Comparison of ENCODE assay signal across 18 cellular contexts in genomic region chr1:201369209-201369608, GRCh38. TPM values are rescaled to one million over a fixed set of nuclear protein-coding genes. Genes with fewer than 3 reads are reported as not detected.
DNase-seq lines count a peak whose midpoint lies in the region; ATAC-seq, FAIRE-seq and TF ChIP-seq lines count a peak whose summit lies in the region.
"Had no signal": no experiment of that assay in that cellular context is flagged by ENCODE, and none has a peak within 500 bp of the region (broad histone marks: within the 10 kb centered on the region; RNA-seq: fewer than 3 reads in every experiment).

No MANE protein-coding gene starts in this region.

- TF ChIP-seq POLR2A in H1 (IDR thresholded peaks at IDR 0.05; ENCODE audit: control extremely low read depth in 1 of 2, low read depth in 2 of 2, low read length in 2 of 2), result no peak

- no peak for TF ChIP-seq EP300 in H1 (IDR thresholded peaks at IDR 0.05; ENCODE audit: borderline replicate concordance in 1 of 2, low read depth in 2 of 2, low read length in 2 of 2)

- H3K4me3 Mint-ChIP-seq in H9 (no peak overlapping the region), WTC11 (no peak overlapping the region)
- H3K4me3 Mint-ChIP-seq: CD8-positive, alpha-beta T cell had no signal

- no peak overlapping the region for H2BK20ac ChIP-seq in H9 (ENCODE audit: low read depth, low read length, poor library complexity, severe bottlenecking)
- H2BK20ac ChIP-seq in H1 (ENCODE audit: low read length), result no peak overlapping the region

- ATAC-seq in upper lobe of right lung (peak; percentile 6), WTC11 (no peak)
- ATAC-seq: CD8-positive, alpha-beta T cell had no signal

- FAIRE-seq in H1 (lab: Jason Lieb, UNC), result no peak
- FAIRE-seq: D721Med, GM19239 had no signal

- no peaks in the 10 kb centered on the region for H3K4me1 ChIP-seq in H9 (ENCODE audit: insufficient read depth, low read length)
- H3K4me1 ChIP-seq in H1 (replicated peaks in 1 of 4; ENCODE audit: control insufficient read depth in 3 of 4, insufficient read depth in 4 of 4, low read length in 3 of 4), result peaks cover 0 to 4% (median 1%) of the 10 kb centered on the region in 4 experiments; a peak in 2 of 7 replicates
- H3K4me1 ChIP-seq in right atrium auricular region, result peaks cover 0 to 36% of the 10 kb centered on the region in 2 donors
- no peaks in the 10 kb centered on the region for H3K4me1 ChIP-seq in upper lobe of right lung
- no peaks in the 10 kb centered on the region for H3K4me1 ChIP-seq in colonic mucosa

- H3K4me3 ChIP-seq in H1 (ENCODE audit: extremely low read depth in 1 of 4, insufficient read depth in 2 of 4, low read depth in 3 of 4, low read length in 4 of 4) (no peak overlapping the region), right atrium auricular region (no peak overlapping the region), upper lobe of right lung (no peak overlapping the region), colonic mucosa (no peak overlapping the region)
- H3K4me3 ChIP-seq: PC-9 had no signal

- intact Hi-C loops in upper lobe of right lung (cut with DNase I) (no loop called here), colonic mucosa (cut with DNase I) (no loop called here)

- H3K4me1 Mint-ChIP-seq in H9 (peaks cover 28 to 29% of the 10 kb centered on the region in 2 experiments), WTC11 (peaks cover 14% of the 10 kb centered on the region)

- H3K27me3 Mint-ChIP-seq in H9 (ENCODE audit: low read depth) (peaks cover 19% of the 10 kb centered on the region), WTC11 (ENCODE audit: low read depth) (peaks cover 7% of the 10 kb centered on the region; the same call in 1 of the 2 replicates)

- H3K27ac ChIP-seq in H9 (ENCODE audit: insufficient read length, low read depth, low read length) (no peak overlapping the region), H1 (ENCODE audit: low read depth, low read length) (no peak overlapping the region), right atrium auricular region (peak overlapping the region; percentile 89 to 92), upper lobe of right lung (no peak overlapping the region), colonic mucosa (no peak overlapping the region)
- H3K27ac ChIP-seq: PC-9 had no signal

- H2AFZ ChIP-seq in H9 (ENCODE audit: low read length) (no peak overlapping the region), H1 (ENCODE audit: low read length) (no peak overlapping the region)
- H2AFZ ChIP-seq: PC-9 had no signal

- H4K8ac ChIP-seq in H9 (replicated peaks; ENCODE audit: insufficient read length, low read depth, low read length), result no peak overlapping the region
- H4K8ac ChIP-seq in H1 (ENCODE audit: extremely low read depth, insufficient read depth, low read length), result no peak overlapping the region; the same call in 1 of the 2 replicates

- H3K23me2 ChIP-seq in H9 (ENCODE audit: insufficient read length, low read depth, low read length, poor library complexity, severe bottlenecking), result no peaks in the 10 kb centered on the region
- no peaks in the 10 kb centered on the region for H3K23me2 ChIP-seq in H1 (ENCODE audit: low read depth, low read length)

- no CpG with 5 or more reads among the region's 6 CpGs for WGBS in H9 (ENCODE audit: extremely low coverage, insufficient read length, low lambda C conversion rate)
- WGBS in H1 (ENCODE audit: extremely low coverage in 1 of 2, insufficient coverage in 1 of 2, insufficient read length in 1 of 2, insufficient replicate concordance in 2 of 2, low coverage in 1 of 2, low lambda C conversion rate in 2 of 2, missing lambda C conversion rate in 1 of 2), 2 experiments, result 88% methylated on average over 5 of the region's 6 CpGs; no CpG with 5 or more reads in 1 of the 2 experiments

- H3K36me3 ChIP-seq in H1 (ENCODE audit: control insufficient read depth in 2 of 4, insufficient read depth in 4 of 4, low read length in 3 of 4), result no peaks in the 10 kb centered on the region
- peaks cover 100% of the 10 kb centered on the region for H3K36me3 ChIP-seq in right atrium auricular region
- no peaks in the 10 kb centered on the region for H3K36me3 ChIP-seq in upper lobe of right lung
- no peaks in the 10 kb centered on the region for H3K36me3 ChIP-seq in colonic mucosa

- H3K79me2 ChIP-seq in H9 (ENCODE audit: insufficient read depth, low read length) (no peaks in the 10 kb centered on the region), H1 (ENCODE audit: control insufficient read depth in 1 of 2, insufficient read depth in 2 of 2, low read length in 2 of 2) (no peaks in the 10 kb centered on the region)

- H2AK5ac ChIP-seq in H9 (ENCODE audit: insufficient read length, low read length), result no peak overlapping the region
- H2AK5ac ChIP-seq in H1 (ENCODE audit: low read depth, low read length), result no peak overlapping the region

- H3K4ac ChIP-seq in H9 (ENCODE audit: low read depth, low read length) (no peak overlapping the region), H1 (replicated peaks; ENCODE audit: insufficient read length, low read depth, low read length) (no peak overlapping the region)

- TF ChIP-seq CTCF in H9 (conservative IDR thresholded peaks at IDR 0.05) (no peak), H1 (IDR thresholded peaks at IDR 0.05; ENCODE audit: control extremely low read depth in 1 of 3, insufficient read depth in 1 of 3, low read depth in 1 of 3, low read length in 3 of 3) (no peak), right atrium auricular region (IDR thresholded peaks at IDR 0.05) (no peak), upper lobe of right lung (IDR thresholded peaks at IDR 0.05) (no peak), WTC11 (IDR thresholded peaks at IDR 0.05) (no peak), colonic mucosa (IDR thresholded peaks at IDR 0.05) (no peak)

- H3K9me3 Mint-ChIP-seq in H9 (no peaks in the 10 kb centered on the region), WTC11 (no peaks in the 10 kb centered on the region)
- H3K9me3 Mint-ChIP-seq: CD8-positive, alpha-beta T cell had no signal

- H3K27ac Mint-ChIP-seq in H9 (no peak overlapping the region), WTC11 (no peak overlapping the region)
- H3K27ac Mint-ChIP-seq: CD8-positive, alpha-beta T cell had no signal

- H3K4me2 ChIP-seq in H9 (ENCODE audit: insufficient read depth, insufficient read length, low read length) (no peak overlapping the region), H1 (ENCODE audit: insufficient read depth in 1 of 2, low read depth in 2 of 2, low read length in 2 of 2) (no peak overlapping the region)
- H3K4me2 ChIP-seq: PC-9 had no signal

- DNase-seq in H9 (no peak), H1 (ENCODE audit: low read depth in 1 of 2, low spot score in 2 of 2) (no peak), right atrium auricular region (ENCODE audit: low spot score) (no peak), upper lobe of right lung (no peak), WTC11 (ENCODE audit: low spot score) (no peak), colonic mucosa (no peak), activated gamma-delta T cell (lab: John Stamatoyannopoulos, UW) (no peak)
- DNase-seq: CD8-positive, alpha-beta T cell; DMS79; HCEC 1CT; KG1; NCI-H1417 treated with DMSO at 0.1 percent for 48 hours; NCI-H2029; NCI-H510A; NCI-H82; PC-9 had no signal

- H3K23ac ChIP-seq in H9 (ENCODE audit: insufficient read length, low read depth, low read length), result no peak overlapping the region
- H3K23ac ChIP-seq in H1 (ENCODE audit: insufficient read length), result no peak overlapping the region

- H3K79me1 ChIP-seq in H9 (ENCODE audit: insufficient read depth, low read depth, low read length, poor library complexity, severe bottlenecking) (no peaks in the 10 kb centered on the region), H1 (ENCODE audit: low read depth, low read length) (no peaks in the 10 kb centered on the region)

- H3K14ac ChIP-seq in H9 (ENCODE audit: insufficient read depth, low read length) (peak overlapping the region; percentile 41; the same call in 1 of the 2 replicates), H1 (ENCODE audit: insufficient read length) (no peak overlapping the region)

- H3K36me3 Mint-ChIP-seq in H9 (ENCODE audit: insufficient read depth in 1 of 3, low read depth in 3 of 3) (no peaks in the 10 kb centered on the region), WTC11 (no peaks in the 10 kb centered on the region)
- H3K36me3 Mint-ChIP-seq: CD8-positive, alpha-beta T cell had no signal

- CTCF ChIA-PET in H1 (lab: Charles Lee; ENCODE audit: partially characterized antibody), result interaction anchor here (0.7 to 1.3 kb wide), 4 partner anchors 15 to 115 kb away, joined by 3 to 4 read pairs (median 3); no protein-coding TSS in a partner anchor
- CTCF ChIA-PET in WTC11 (lab: Charles Lee), result interaction anchor here (0.6 to 1.2 kb wide), 3 partner anchors 11 to 115 kb away, joined by 3 to 4 read pairs (median 4); no protein-coding TSS in a partner anchor

- H4K5ac ChIP-seq in H9 (ENCODE audit: insufficient read length, low read depth, low read length) (no peak overlapping the region), H1 (ENCODE audit: insufficient read length, low read depth, low read length) (no peak overlapping the region)

- H4K20me1 ChIP-seq in H9 (ENCODE audit: control insufficient read depth, insufficient read depth, insufficient read length) (no peaks in the 10 kb centered on the region), H1 (replicated peaks in 1 of 2; ENCODE audit: control insufficient read depth in 1 of 2, insufficient read depth in 2 of 2, low read length in 2 of 2) (no peaks in the 10 kb centered on the region)

- H3T11ph ChIP-seq in H9 (ENCODE audit: low read length), result no peak overlapping the region

- no peak overlapping the region for H2BK12ac ChIP-seq in H9 (ENCODE audit: insufficient read length, low read depth, low read length)
- no peak overlapping the region for H2BK12ac ChIP-seq in H1 (ENCODE audit: low read depth, low read length)

- POLR2A ChIA-PET in H1 (lab: Charles Lee; ENCODE audit: partially characterized antibody) (no interaction called here), WTC11 (lab: Charles Lee) (no interaction called here)

- no peak for TF ChIP-seq RAD21 in H1 (IDR thresholded peaks at IDR 0.05 in 1 of 2, conservative IDR thresholded peaks at IDR 0.05 in 1 of 2; ENCODE audit: low read depth in 2 of 2, low read length in 2 of 2)

- H2BK5ac ChIP-seq in H9 (ENCODE audit: insufficient read length, low read length), result no peak overlapping the region
- no peak overlapping the region for H2BK5ac ChIP-seq in H1 (ENCODE audit: low read depth, low read length)

- H3K9ac ChIP-seq in H9 (ENCODE audit: extremely low read depth, insufficient read length, low read length) (no peak overlapping the region), H1 (replicated peaks in 1 of 4; ENCODE audit: extremely low read depth in 1 of 4, low read depth in 3 of 4, low read length in 3 of 4) (no peak overlapping the region), colonic mucosa (ENCODE audit: low read depth in 2 of 2, low read length in 2 of 2) (no peak overlapping the region)

- H2BK15ac ChIP-seq in H9 (ENCODE audit: low read depth, low read length) (no peak overlapping the region), H1 (ENCODE audit: low read length) (no peak overlapping the region)

- no peaks in the 10 kb centered on the region for H3K9me3 ChIP-seq in H9 (ENCODE audit: control insufficient read depth, low read depth, low read length)
- no peaks in the 10 kb centered on the region for H3K9me3 ChIP-seq in H1 (ENCODE audit: insufficient read depth in 2 of 2, low read depth in 1 of 2, low read length in 1 of 2)
- no peaks in the 10 kb centered on the region for H3K9me3 ChIP-seq in right atrium auricular region
- no peaks in the 10 kb centered on the region for H3K9me3 ChIP-seq in upper lobe of right lung
- H3K9me3 ChIP-seq in colonic mucosa, result no peaks in the 10 kb centered on the region

- H3K18ac ChIP-seq in H9 (ENCODE audit: insufficient read length, low read depth, low read length) (no peak overlapping the region), H1 (ENCODE audit: extremely low read depth, low read length) (peak overlapping the region; percentile 32; the same call in 1 of the 2 replicates)

- H3K27me3 ChIP-seq in H9 (ENCODE audit: insufficient read depth, low read length), result no peaks in the 10 kb centered on the region; the same call in 1 of the 2 replicates
- no peaks in the 10 kb centered on the region for H3K27me3 ChIP-seq in H1 (replicated peaks in 1 of 4; ENCODE audit: control insufficient read depth in 3 of 4, extremely low read depth in 1 of 4, insufficient read depth in 3 of 4, low read length in 3 of 4)
- no peaks in the 10 kb centered on the region for H3K27me3 ChIP-seq in right atrium auricular region
- peaks cover 7% of the 10 kb centered on the region for H3K27me3 ChIP-seq in upper lobe of right lung
- no peaks in the 10 kb centered on the region for H3K27me3 ChIP-seq in colonic mucosa

- no peak overlapping the region for H4K91ac ChIP-seq in H9 (ENCODE audit: insufficient read length, low read depth, low read length)
- H4K91ac ChIP-seq in H1 (replicated peaks; ENCODE audit: insufficient read length, low read length), result no peak overlapping the region

- H3K56ac ChIP-seq in H9 (ENCODE audit: insufficient read length, low read depth, low read length) (no peak overlapping the region), H1 (replicated peaks; ENCODE audit: insufficient read length, low read depth, low read length) (no peak overlapping the region)

- H2BK120ac ChIP-seq in H9 (ENCODE audit: low read depth, low read length, poor library complexity, severe bottlenecking), result no peak overlapping the region
- H2BK120ac ChIP-seq in H1 (replicated peaks; ENCODE audit: low read depth, low read length), result no peak overlapping the region

RNA-seq across cellular contexts. Expression of gene TNNT2, which starts 8.3 kb away (rescaled TPM):
- total RNA-seq in H9 (2021), result 5.9 and 8.6 TPM in 2 replicates
- total RNA-seq in H1 (2021; fragmentation: NEBNext Ultra II Directional; extraction: Animal tissue kit (Norgen Biotek cat#: 25700)), result 21.0 and 22.6 TPM in 2 replicates
- 3.1 and 5.3 TPM in 2 replicates for polyA plus RNA-seq in H1 (2011; rRNA removed)
- 13.9 TPM for polyA plus RNA-seq in H1 (2011; cell fraction: cytosol; rRNA removed)
- polyA plus RNA-seq in H1 (2011; cell fraction: nucleus; rRNA removed), result 21.3 TPM
- polyA plus RNA-seq in H1 (2012, experiment 1 of 2), result 14.8 to 17.7 TPM (median 16.7 TPM) in 4 replicates
- polyA plus RNA-seq in H1 (2012, experiment 2 of 2), result 4.4 TPM
- polyA plus RNA-seq in H1 (2013, experiment 1 of 2), result 15.5 TPM
- polyA plus RNA-seq in H1 (2013, experiment 2 of 2), result 14.1 TPM
- 5.8 and 8.4 TPM in 2 replicates for polyA minus RNA-seq in H1 (2011; rRNA and poly(A)+ RNA removed)
- 7.2 TPM for polyA minus RNA-seq in H1 (2011; cell fraction: cytosol; rRNA and poly(A)+ RNA removed)
- polyA minus RNA-seq in H1 (2011; cell fraction: nucleus; rRNA and poly(A)+ RNA removed), result 13.0 TPM
- over 10,000 TPM in 1 of 2 donors, 1,000 to 10,000 TPM in 1; 4,112 to 12,321 TPM for total RNA-seq in right atrium auricular region
- 6.4 TPM for total RNA-seq in upper lobe of right lung
- 6.1 to 10.1 TPM (median 7.9 TPM) in 3 replicates for total RNA-seq in WTC11 (2021)
- 1 to 10 TPM; 2.4 to 4.2 TPM for total RNA-seq in colonic mucosa
- total RNA-seq: CD8-positive, alpha-beta T cell had no signal

RNA-seq across cellular contexts. Expression of gene LAD1, which starts 29.9 kb away (rescaled TPM):
- total RNA-seq in H9 (2021) (29.0 and 30.1 TPM in 2 replicates), right atrium auricular region (1 to 10 TPM; 1.4 to 8.8 TPM), upper lobe of right lung (42.6 TPM), WTC11 (2021) (14.5 to 15.6 TPM (median 14.9 TPM) in 3 replicates), colonic mucosa (100 to 1,000 TPM; 160 to 280 TPM)
- 30.5 and 32.8 TPM in 2 replicates for total RNA-seq in H1 (2021; fragmentation: NEBNext Ultra II Directional; extraction: Animal tissue kit (Norgen Biotek cat#: 25700))
- 9.3 and 12.4 TPM in 2 replicates for polyA plus RNA-seq in H1 (2011; rRNA removed)
- polyA plus RNA-seq in H1 (2011; cell fraction: cytosol; rRNA removed), result 9.9 TPM
- polyA plus RNA-seq in H1 (2011; cell fraction: nucleus; rRNA removed), result 16.3 TPM
- 17.1 to 22.3 TPM (median 20.0 TPM) in 4 replicates for polyA plus RNA-seq in H1 (2012, experiment 1 of 2)
- 21.6 TPM for polyA plus RNA-seq in H1 (2012, experiment 2 of 2)
- polyA plus RNA-seq in H1 (2013, experiment 1 of 2), result 20.5 TPM
- 20.2 TPM for polyA plus RNA-seq in H1 (2013, experiment 2 of 2)
- 7.7 and 10.7 TPM in 2 replicates for polyA minus RNA-seq in H1 (2011; rRNA and poly(A)+ RNA removed)
- 8.4 TPM for polyA minus RNA-seq in H1 (2011; cell fraction: cytosol; rRNA and poly(A)+ RNA removed)
- polyA minus RNA-seq in H1 (2011; cell fraction: nucleus; rRNA and poly(A)+ RNA removed), result 13.1 TPM
- total RNA-seq: CD8-positive, alpha-beta T cell had no signal

RNA-seq across cellular contexts. Expression of gene TNNI1, which starts 52.3 kb away (rescaled TPM):
- 0.29 TPM in 1 of 2 replicates, not detected in the other for total RNA-seq in H9 (2021)
- 0.29 and 0.50 TPM in 2 replicates for total RNA-seq in H1 (2021; fragmentation: NEBNext Ultra II Directional; extraction: Animal tissue kit (Norgen Biotek cat#: 25700))
- polyA plus RNA-seq in H1 (2011; rRNA removed), result 0.46 and 1.0 TPM in 2 replicates
- 1.5 TPM for polyA plus RNA-seq in H1 (2011; cell fraction: cytosol; rRNA removed)
- 0.81 TPM for polyA plus RNA-seq in H1 (2011; cell fraction: nucleus; rRNA removed)
- 0.54 to 1.4 TPM (median 1.1 TPM) in 4 replicates for polyA plus RNA-seq in H1 (2012, experiment 1 of 2)
- polyA plus RNA-seq in H1 (2012, experiment 2 of 2), result 0.97 TPM
- 0.18 TPM for polyA plus RNA-seq in H1 (2013, experiment 1 of 2)
- polyA plus RNA-seq in H1 (2013, experiment 2 of 2), result 0.20 TPM
- 0.28 and 0.34 TPM in 2 replicates for polyA minus RNA-seq in H1 (2011; rRNA and poly(A)+ RNA removed)
- not detected for polyA minus RNA-seq in H1 (2011; cell fraction: cytosol; rRNA and poly(A)+ RNA removed)
- not detected for polyA minus RNA-seq in H1 (2011; cell fraction: nucleus; rRNA and poly(A)+ RNA removed)
- total RNA-seq in right atrium auricular region, result 100 to 1,000 TPM in 1 of 2 donors, 10 to 100 TPM in 1; 17.5 to 177 TPM
- total RNA-seq in upper lobe of right lung, result 0.49 TPM
- total RNA-seq in WTC11 (2021), result 0.34 to 0.50 TPM (median 0.44 TPM) in 3 replicates
- not detected for total RNA-seq in colonic mucosa
- total RNA-seq: CD8-positive, alpha-beta T cell; PC-9 had no signal

Comparison
In these comparisons a context has a peak if more than half of its experiments do, and no peak if none do; other contexts are left out.
1. H3K27ac ChIP-seq: peak in right atrium auricular region (2 of 2); none in H9 (single experiment), H1 (single experiment), upper lobe of right lung (single experiment) and colonic mucosa (single experiment).
2. RNA of gene TNNT2, which starts 8.3 kb away (total RNA-seq): 4,112 to 12,321 TPM in right atrium auricular region; 21.0 to 22.6 TPM in H1, 5.9 to 8.6 TPM in H9, 6.4 TPM in upper lobe of right lung (single experiment), 6.1 to 10.1 TPM in WTC11 and 2.4 to 4.2 TPM in colonic mucosa; every median in the first group is over 100 times any median in the second.
3. RNA of gene TNNI1, which starts 52.3 kb away (total RNA-seq): 17.5 to 177 TPM in right atrium auricular region; 0.29 to 0.50 TPM in H1, 0.49 TPM in upper lobe of right lung (single experiment), 0.34 to 0.50 TPM in WTC11, 0.29 TPM in H9 and not detected in colonic mucosa; every median in the first group is over 10 times any median in the second.